In the genomic region with DNA sequence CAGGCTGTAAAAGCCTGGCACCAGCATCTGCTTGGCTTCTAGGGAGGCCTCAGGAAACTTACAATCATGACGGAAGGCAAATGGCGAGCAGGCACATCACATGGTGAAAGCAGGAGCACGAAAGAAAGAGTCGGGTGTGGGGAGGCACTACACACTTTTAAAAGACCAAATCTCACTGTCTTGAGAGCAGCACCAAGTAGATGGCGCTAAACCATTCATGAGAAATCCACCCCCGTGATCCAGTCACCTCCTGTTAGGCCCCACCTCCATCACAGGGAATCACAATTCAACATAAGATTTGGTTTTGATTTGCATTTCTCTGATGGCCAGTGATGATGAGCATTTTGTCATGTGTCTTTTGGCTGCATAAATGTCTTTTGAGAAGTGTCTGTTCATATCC, we compare ENCODE assay signal across 5 cellular contexts. TPM values are rescaled to one million over a fixed set of nuclear protein-coding genes. Genes with fewer than 3 reads are reported as not detected.
"Had no signal": no experiment of that assay in that cellular context is flagged by ENCODE, and none has a peak within 500 bp of the region (broad histone marks: within the 10 kb centered on the region; RNA-seq: fewer than 3 reads in every experiment).

No MANE protein-coding gene starts in this region.

RNA-seq across cellular contexts. Expression of a gene that starts 36.6 kb away (rescaled TPM):
- total RNA-seq: GM23248, H1, H9, HFFc6, IMR-90 had no signal
- polyA plus RNA-seq: GM23248, IMR-90 had no signal
